ENCODE assay signal across 10 cellular contexts in genomic region chr10:91190876-91191580, GRCh38. TPM values are rescaled to one million over a fixed set of nuclear protein-coding genes. Genes with fewer than 3 reads are reported as not detected.
DNase-seq lines count a peak whose midpoint lies in the region; ATAC-seq and TF ChIP-seq lines count a peak whose summit lies in the region.
"Had no signal": no experiment of that assay in that cellular context is flagged by ENCODE, and none has a peak within 500 bp of the region (broad histone marks: within the 10 kb centered on the region; RNA-seq: fewer than 3 reads in every experiment).

No MANE protein-coding gene starts in this region.

- no peak overlapping the region for H4K91ac ChIP-seq in neuronal stem cell (ENCODE audit: low read depth, low read length, poor library complexity)

- no peak overlapping the region for H3K14ac ChIP-seq in neuronal stem cell (ENCODE audit: low read length)

- DNase-seq in right atrium auricular region (ENCODE audit: low spot score) (no peak), cardiac septum (ENCODE audit: low spot score) (no peak), fibroblast of lung (ENCODE audit: low read depth in 2 of 2) (peak; percentile 16 to 53), NK-92 (lab: John Stamatoyannopoulos, UW; ENCODE audit: unreplicated experiment) (no peak), UCSD-AML1 (lab: John Stamatoyannopoulos, UW; ENCODE audit: unreplicated experiment) (no peak), neuronal stem cell (ENCODE audit: low spot score) (no peak), NCI-H748 (lab: John Stamatoyannopoulos, UW; ENCODE audit: unreplicated experiment) (no peak)
- DNase-seq: heart right ventricle had no signal

- no peak overlapping the region for H4K8ac ChIP-seq in neuronal stem cell (ENCODE audit: low read depth, low read length)

- no peak overlapping the region for H3K23ac ChIP-seq in neuronal stem cell (ENCODE audit: low read depth, low read length, poor library complexity)

- H3K4me2 ChIP-seq in fibroblast of lung (ENCODE audit: extremely low read depth, insufficient read depth, low read length): no peak overlapping the region
- no peak overlapping the region for H3K4me2 ChIP-seq in neuronal stem cell (ENCODE audit: insufficient read depth, low read length, poor library complexity, severe bottlenecking)

- H2BK15ac ChIP-seq in neuronal stem cell (ENCODE audit: low read length): no peak overlapping the region

- no peak overlapping the region for H2BK5ac ChIP-seq in neuronal stem cell (ENCODE audit: low read length)

- no CpG with 5 or more reads among the region's 2 CpGs for WGBS in neuronal stem cell (ENCODE audit: extremely low coverage in 2 of 2, insufficient read length in 2 of 2, insufficient replicate concordance in 1 of 2), 2 donors

- H2BK120ac ChIP-seq in neuronal stem cell (ENCODE audit: low read depth, low read length): no peak overlapping the region

- no peak overlapping the region for H3K4ac ChIP-seq in neuronal stem cell (ENCODE audit: low read length)

- H3K27ac ChIP-seq in right atrium auricular region (peak overlapping the region; percentile 52 to 69), fibroblast of lung (ENCODE audit: insufficient read depth, low read length) (peak overlapping the region; percentile 31), neuronal stem cell (replicated peaks; ENCODE audit: low read length) (no peak overlapping the region)
- H3K27ac ChIP-seq: SK-N-MC had no signal

- H3K36me3 ChIP-seq in right atrium auricular region (no peaks in the 10 kb centered on the region), fibroblast of lung (ENCODE audit: control insufficient read depth, insufficient read depth, low read length) (no peaks in the 10 kb centered on the region), neuronal stem cell (replicated peaks in 1 of 2; ENCODE audit: control insufficient read depth in 2 of 2, insufficient read depth in 2 of 2, low read length in 2 of 2) (no peaks in the 10 kb centered on the region)
- H3K36me3 ChIP-seq: heart right ventricle had no signal

- TF ChIP-seq CTCF in right atrium auricular region (IDR thresholded peaks at IDR 0.05): no peak
- TF ChIP-seq CTCF in fibroblast of lung (conservative IDR thresholded peaks at IDR 0.05 in 1 of 2, IDR thresholded peaks at IDR 0.05 in 1 of 2; ENCODE audit: low read depth in 1 of 2, low read length in 2 of 2): no peak

- H3K4me1 ChIP-seq in right atrium auricular region (peaks cover 0 to 32% of the 10 kb centered on the region in 2 donors), fibroblast of lung (ENCODE audit: control insufficient read depth, extremely low read depth, insufficient read depth, low read length) (peaks cover 13% of the 10 kb centered on the region), neuronal stem cell (ENCODE audit: control insufficient read depth in 2 of 2, insufficient read depth in 1 of 2, low read depth in 1 of 2, low read length in 2 of 2) (no peaks in the 10 kb centered on the region)

- H3K9me3 ChIP-seq in right atrium auricular region: no peaks in the 10 kb centered on the region
- no peaks in the 10 kb centered on the region for H3K9me3 ChIP-seq in fibroblast of lung (ENCODE audit: control insufficient read depth, insufficient read depth, low read depth, low read length)
- peaks cover 0 to 4% of the 10 kb centered on the region in 2 donors for H3K9me3 ChIP-seq in neuronal stem cell (replicated peaks in 1 of 2; ENCODE audit: control insufficient read depth in 2 of 2, insufficient read depth in 1 of 2, low read depth in 1 of 2, low read length in 2 of 2)
- H3K9me3 ChIP-seq: heart right ventricle had no signal

- H3K79me2 ChIP-seq in fibroblast of lung (ENCODE audit: control insufficient read depth, insufficient read depth, low read length): peaks cover 2% of the 10 kb centered on the region

- H3K27me3 ChIP-seq in right atrium auricular region (no peaks in the 10 kb centered on the region), fibroblast of lung (ENCODE audit: control insufficient read depth, insufficient read depth, low read length) (no peaks in the 10 kb centered on the region), neuronal stem cell (ENCODE audit: control insufficient read depth in 3 of 3, insufficient read depth in 3 of 3, low read depth in 1 of 3, low read length in 3 of 3) (no peaks in the 10 kb centered on the region)
- H3K27me3 ChIP-seq: heart right ventricle had no signal

- no peak overlapping the region for H3K18ac ChIP-seq in neuronal stem cell (ENCODE audit: low read length)

- no peaks in the 10 kb centered on the region for H3K79me1 ChIP-seq in neuronal stem cell (ENCODE audit: low read depth, low read length)

- H3K4me3 ChIP-seq in right atrium auricular region: no peak overlapping the region
- H3K4me3 ChIP-seq in fibroblast of lung (replicated peaks in 1 of 4; ENCODE audit: control extremely low read depth in 1 of 4, insufficient read depth in 1 of 4, low read depth in 3 of 4, low read length in 4 of 4): no peak overlapping the region
- no peak overlapping the region for H3K4me3 ChIP-seq in neuronal stem cell (ENCODE audit: low read length in 2 of 2)
- H3K4me3 ChIP-seq: heart right ventricle, SK-N-MC had no signal

- H2AFZ ChIP-seq in fibroblast of lung (ENCODE audit: low read length): no peak overlapping the region
- H2AFZ ChIP-seq in neuronal stem cell (ENCODE audit: low read length): no peak overlapping the region

- H2AK5ac ChIP-seq in neuronal stem cell (ENCODE audit: low read depth, low read length): no peak overlapping the region

- intact Hi-C loops in cardiac septum (cut with DNase I): no loop called here

- no peak overlapping the region for H2BK12ac ChIP-seq in neuronal stem cell (ENCODE audit: low read length)

- ATAC-seq in HG03439 (IDR thresholded peaks at IDR 0.05; ENCODE audit: unreplicated experiment): peak; percentile 73

- H3K9ac ChIP-seq in fibroblast of lung (ENCODE audit: insufficient read depth, low read length) (no peak overlapping the region), neuronal stem cell (ENCODE audit: low read depth, low read length, poor library complexity) (no peak overlapping the region)

- no peaks in the 10 kb centered on the region for H4K20me1 ChIP-seq in fibroblast of lung (ENCODE audit: control insufficient read depth, extremely low read depth, insufficient read depth, low read length)

RNA-seq across cellular contexts. Expression of gene PCGF5, which starts 29.4 kb away (rescaled TPM):
- total RNA-seq in right atrium auricular region (10 to 100 TPM; 42.8 to 62.0 TPM), cardiac septum (135 TPM), fibroblast of lung (28.5 and 31.5 TPM in 2 replicates)
- polyA plus RNA-seq in fibroblast of lung: 25.8 and 31.3 TPM in 2 replicates
- 18.9 and 24.0 TPM in 2 replicates for polyA plus RNA-seq in fibroblast of lung (2012)
- 5.1 and 7.6 TPM in 2 replicates for polyA minus RNA-seq in fibroblast of lung (ENCODE audit: low replicate concordance)
- polyA plus RNA-seq in neuronal stem cell (2013, experiment 1 of 2): 9.6 TPM
- polyA plus RNA-seq in neuronal stem cell (2013, experiment 2 of 2): 9.4 TPM

Comparison
In these comparisons a context has a peak if more than half of its experiments do, and no peak if none do; other contexts are left out.
1. DNase-seq: peak in fibroblast of lung (2 of 2); none in right atrium auricular region (single experiment), cardiac septum (single experiment), NK-92 (single experiment), UCSD-AML1 (single experiment), neuronal stem cell (single experiment) and NCI-H748 (single experiment).